17 cellular contexts compared by ENCODE assay signal in genomic region chr5:149229298-149229937, GRCh38. TPM values are rescaled to one million over a fixed set of nuclear protein-coding genes. Genes with fewer than 3 reads are reported as not detected.
DNase-seq lines count a peak whose midpoint lies in the region; ATAC-seq, FAIRE-seq and TF ChIP-seq lines count a peak whose summit lies in the region.
"Had no signal": no experiment of that assay in that cellular context is flagged by ENCODE, and none has a peak within 500 bp of the region (broad histone marks: within the 10 kb centered on the region; RNA-seq: fewer than 3 reads in every experiment).

No MANE protein-coding gene starts in this region.

- H2AK5ac ChIP-seq in IMR-90 (ENCODE audit: low read depth, low read length), result 0 out of 2 replicates have a peak overlapping the region, but pooled peaks have one; percentile 9

- H3K4me1 Mint-ChIP-seq in activated CD4-positive, alpha-beta memory T cell treated with anti-CD3 and anti-CD28 coated beads, Interleukin-2, amount 10 ng/mL, durations not matched to agents 7 days and 5 days, result peaks cover 16% of the 10 kb centered on the region

- H3K4ac ChIP-seq in IMR-90 (ENCODE audit: low read depth, low read length), result peak overlapping the region; percentile 46

- H3K4me3 ChIP-seq in IMR-90 (ENCODE audit: insufficient read depth, low read depth, low read length), result no peak overlapping the region
- H3K4me3 ChIP-seq in endothelial cell of umbilical vein (replicated peaks in 1 of 3; ENCODE audit: insufficient read depth in 1 of 3, low read depth in 1 of 3, low read length in 3 of 3), result no peak overlapping the region
- H3K4me3 ChIP-seq in psoas muscle, result no peak overlapping the region
- H3K4me3 ChIP-seq: ascending aorta had no signal

- H3K79me1 ChIP-seq in IMR-90 (ENCODE audit: low read depth in 1 of 2, low read length in 2 of 2), result peaks cover 4 to 30% of the 10 kb centered on the region in 2 experiments; a peak in 2 of 4 replicates

- H3K56ac ChIP-seq in IMR-90 (ENCODE audit: extremely low read depth, insufficient read depth, low read length), result no peak overlapping the region; the same call in 1 of the 2 replicates

- POLR2A ChIA-PET in IMR-90 (lab: Charles Lee; ENCODE audit: unreplicated experiment) (no interaction called here), endothelial cell of umbilical vein (lab: Charles Lee) (interaction anchor here (1.4 kb wide), 1 partner anchor 88 kb away, joined by 7 read pairs; the partner anchor contains the start of gene ABLIM3)
- POLR2A ChIA-PET in activated CD4-positive, alpha-beta memory T cell treated with anti-CD3 and anti-CD28 coated beads, Interleukin-2, amount 10 ng/mL, durations not matched to agents 7 days and 5 days (lab: Charles Lee), result no interaction called here

- H3K9ac ChIP-seq in IMR-90 (ENCODE audit: low read depth, low read length), result no peak overlapping the region
- H3K9ac ChIP-seq in endothelial cell of umbilical vein (replicated peaks; ENCODE audit: extremely low read depth, insufficient read depth, low read length), result peak overlapping the region; percentile 36

- in situ Hi-C loops in IMR-90 (cut with MboI; ENCODE audit: low sequenced_read_pairs), result loop anchor here (25.0 kb wide), 1 partner anchor 792 kb away; no protein-coding TSS in a partner anchor

- no peak overlapping the region for H3K4me3 Mint-ChIP-seq in activated CD4-positive, alpha-beta memory T cell treated with anti-CD3 and anti-CD28 coated beads, Interleukin-2, amount 10 ng/mL, durations not matched to agents 7 days and 5 days
- H3K4me3 Mint-ChIP-seq: activated CD4-positive, alpha-beta T cell treated with anti-CD3 and anti-CD28 coated beads, Interleukin-2, amount 10 ng/mL, durations not matched to agents 24 days and 14 days; activated naive CD4-positive, alpha-beta T cell treated with anti-CD3 and anti-CD28 coated beads, Interleukin-2, amount 50 U/mL, for 24 hours; CD4-positive, alpha-beta memory T cell; T-helper 1 cell treated with Interleukin-12 subunit alpha and Interleukin-12 subunit beta and Interleukin-4 antibody, amounts not matched to agents 30 μg/mL and 1 μg/mL, for 36 hours had no signal

- no peak overlapping the region for H2AFZ ChIP-seq in IMR-90 (replicated peaks; ENCODE audit: low read length, poor library complexity)
- H2AFZ ChIP-seq in endothelial cell of umbilical vein (ENCODE audit: low read depth, low read length), result peak overlapping the region; percentile 28

- H3K23ac ChIP-seq in IMR-90 (ENCODE audit: low read depth, low read length), result no peak overlapping the region; the same call in 1 of the 2 replicates

- FAIRE-seq in endothelial cell of umbilical vein (lab: Jason Lieb, UNC), result no peak
- FAIRE-seq: urothelium cell line had no signal

- no peak overlapping the region for H3K4me2 ChIP-seq in IMR-90 (ENCODE audit: low read depth, low read length)
- H3K4me2 ChIP-seq in endothelial cell of umbilical vein (ENCODE audit: insufficient read depth, low read length), result peak overlapping the region; percentile 19

- H3K4me1 ChIP-seq in IMR-90 (ENCODE audit: control insufficient read depth, insufficient read depth, low read length) (peaks cover 8% of the 10 kb centered on the region), endothelial cell of umbilical vein (ENCODE audit: control insufficient read depth, extremely low read depth, insufficient read depth, low read length) (peaks cover 30% of the 10 kb centered on the region), psoas muscle (peaks cover 5% of the 10 kb centered on the region)

- TF ChIP-seq POLR2A in IMR-90 (IDR thresholded peaks at IDR 0.05; ENCODE audit: low read depth, low read length), result no peak
- no peak for TF ChIP-seq POLR2A in endothelial cell of umbilical vein (IDR thresholded peaks at IDR 0.05; ENCODE audit: low read depth, low read length)

- H3K9me1 ChIP-seq in IMR-90 (ENCODE audit: insufficient read depth, low read length) (no peaks in the 10 kb centered on the region), endothelial cell of umbilical vein (replicated peaks; ENCODE audit: control insufficient read depth, extremely low read depth, insufficient read depth, low read length) (no peaks in the 10 kb centered on the region)

- H3K18ac ChIP-seq in IMR-90 (ENCODE audit: low read depth, low read length), result no peak overlapping the region

- H2BK120ac ChIP-seq in IMR-90 (ENCODE audit: low read depth, low read length), result peak overlapping the region; percentile 10; the same call in 1 of the 2 replicates

- no peaks in the 10 kb centered on the region for H3K27me3 ChIP-seq in IMR-90 (ENCODE audit: control insufficient read depth, insufficient read depth, low read length)
- no peaks in the 10 kb centered on the region for H3K27me3 ChIP-seq in endothelial cell of umbilical vein (ENCODE audit: control insufficient read depth in 2 of 2, insufficient read depth in 2 of 2, low read length in 2 of 2)
- H3K27me3 ChIP-seq in psoas muscle (ENCODE audit: insufficient read depth in 3 of 3, low read length in 2 of 3), result no peaks in the 10 kb centered on the region
- H3K27me3 ChIP-seq: ascending aorta, foreskin keratinocyte had no signal

- no peak overlapping the region for H3K27ac Mint-ChIP-seq in activated CD4-positive, alpha-beta memory T cell treated with anti-CD3 and anti-CD28 coated beads, Interleukin-2, amount 10 ng/mL, durations not matched to agents 7 days and 5 days
- H3K27ac Mint-ChIP-seq: activated CD4-positive, alpha-beta T cell treated with anti-CD3 and anti-CD28 coated beads, Interleukin-2, amount 10 ng/mL, durations not matched to agents 24 days and 14 days; activated naive CD4-positive, alpha-beta T cell treated with anti-CD3 and anti-CD28 coated beads, Interleukin-2, amount 50 U/mL, for 24 hours; CD4-positive, alpha-beta memory T cell; T-helper 1 cell treated with Interleukin-12 subunit alpha and Interleukin-12 subunit beta and Interleukin-4 antibody, amounts not matched to agents 30 μg/mL and 1 μg/mL, for 36 hours had no signal

- H3K14ac ChIP-seq in IMR-90 (replicated peaks; ENCODE audit: low read depth, low read length), result no peak overlapping the region

- H3K27ac ChIP-seq in C4-2B (no peak overlapping the region), IMR-90 (ENCODE audit: insufficient read depth, low read length) (no peak overlapping the region), endothelial cell of umbilical vein (ENCODE audit: insufficient read depth, low read depth, low read length) (peak overlapping the region; percentile 42), psoas muscle (no peak overlapping the region)
- H3K27ac ChIP-seq: foreskin keratinocyte had no signal

- no peaks in the 10 kb centered on the region for H3K9me3 ChIP-seq in IMR-90 (ENCODE audit: control insufficient read depth, insufficient read depth, low read length)
- H3K9me3 ChIP-seq in endothelial cell of umbilical vein (replicated peaks; ENCODE audit: control insufficient read depth, insufficient read depth, low read length), result no peaks in the 10 kb centered on the region
- no peaks in the 10 kb centered on the region for H3K9me3 ChIP-seq in psoas muscle
- H3K9me3 ChIP-seq: ascending aorta had no signal

- H4K8ac ChIP-seq in IMR-90 (ENCODE audit: low read depth in 2 of 2, low read length in 2 of 2), result peak overlapping the region; percentile 20 to 39

- intact Hi-C loops in IMR-90 (cut with micrococcal nuclease), result loop anchor here (1.0 to 5.0 kb wide), 6 partner anchors 88 to 487 kb away; partner anchors contain the start of genes ABLIM3 and SH3TC2
- intact Hi-C loops in endothelial cell of umbilical vein (cut with micrococcal nuclease), result loop anchor here (1.0 to 5.0 kb wide), 9 partner anchors 43 to 495 kb away; partner anchors contain the start of gene ABLIM3
- intact Hi-C loops in psoas muscle (cut with DNase I), result loop anchor here (1.0 to 10.0 kb wide), 2 partner anchors 88 to 245 kb away; partner anchors contain the start of gene ABLIM3 (in 1 of the 2)

- WGBS in IMR-90 (ENCODE audit: extremely low coverage in 2 of 2, insufficient read length in 1 of 2), 2 experiments, result 40% methylated on average over 1 of the region's 6 CpGs; no CpG with 5 or more reads in 1 of the 2 experiments
- WGBS in psoas muscle, 3 donors, result 13 to 19% (median 14%) methylated on average over 6 of the region's 6 CpGs

- TF ChIP-seq RAD21 in IMR-90 (IDR thresholded peaks at IDR 0.05; ENCODE audit: low read length), result no peak

- H3K27me3 Mint-ChIP-seq in activated CD4-positive, alpha-beta memory T cell treated with anti-CD3 and anti-CD28 coated beads, Interleukin-2, amount 10 ng/mL, durations not matched to agents 7 days and 5 days, result peaks cover 19% of the 10 kb centered on the region
- H3K27me3 Mint-ChIP-seq: activated naive CD4-positive, alpha-beta T cell treated with anti-CD3 and anti-CD28 coated beads, Interleukin-2, amount 50 U/mL, for 24 hours had no signal

- no peaks in the 10 kb centered on the region for H3K9me3 Mint-ChIP-seq in activated CD4-positive, alpha-beta memory T cell treated with anti-CD3 and anti-CD28 coated beads, Interleukin-2, amount 10 ng/mL, durations not matched to agents 7 days and 5 days
- H3K9me3 Mint-ChIP-seq: activated CD4-positive, alpha-beta T cell treated with anti-CD3 and anti-CD28 coated beads, Interleukin-2, amount 10 ng/mL, durations not matched to agents 24 days and 14 days; activated naive CD4-positive, alpha-beta T cell treated with anti-CD3 and anti-CD28 coated beads, Interleukin-2, amount 50 U/mL, for 24 hours; CD4-positive, alpha-beta memory T cell; T-helper 1 cell treated with Interleukin-12 subunit alpha and Interleukin-12 subunit beta and Interleukin-4 antibody, amounts not matched to agents 30 μg/mL and 1 μg/mL, for 36 hours had no signal

- CTCF ChIA-PET in IMR-90 (lab: Yijun Ruan, JAX), result interaction anchor here (0.8 to 2.5 kb wide), 6 partner anchors 23 to 115 kb away, joined by 3 to 11 read pairs (median 4); no protein-coding TSS in a partner anchor
- CTCF ChIA-PET in endothelial cell of umbilical vein (lab: Charles Lee), result interaction anchor here (0.9 to 9.4 kb wide), 26 partner anchors 9 to 488 kb away, joined by 3 to 238 read pairs (median 5); partner anchors contain the start of gene ABLIM3
- CTCF ChIA-PET in activated CD4-positive, alpha-beta memory T cell treated with anti-CD3 and anti-CD28 coated beads, Interleukin-2, amount 10 ng/mL, durations not matched to agents 7 days and 5 days (lab: Charles Lee), result interaction anchor here (0.6 to 1.5 kb wide), 2 partner anchors 35 to 839 kb away, joined by 3 read pairs; no protein-coding TSS in a partner anchor

- peak overlapping the region; percentile 74 for H2BK5ac ChIP-seq in IMR-90 (ENCODE audit: low read depth, low read length, poor library complexity, severe bottlenecking)

- dilution Hi-C loops in IMR-90 (cut with HindIII; ENCODE audit: low sequenced_read_pairs, unreplicated experiment), result no loop called here
- dilution Hi-C loops in endothelial cell of umbilical vein (cut with MboI; ENCODE audit: extremely low pct_ligation_motif_present, low sequenced_read_pairs), result no loop called here

- peak overlapping the region; percentile 3 for H2AK9ac ChIP-seq in IMR-90 (replicated peaks; ENCODE audit: low read depth, low read length, poor library complexity)

- no peak overlapping the region for H2BK20ac ChIP-seq in IMR-90 (ENCODE audit: low read depth, low read length)

- DNase-seq in IMR-90, result no peak
- DNase-seq in endothelial cell of umbilical vein (ENCODE audit: low read depth, low spot score), result no peak
- DNase-seq in psoas muscle, result no peak
- DNase-seq in epidermal melanocyte (ENCODE audit: insufficient read length, low spot score), result no peak
- DNase-seq in activated CD4-positive, alpha-beta memory T cell treated with anti-CD3 and anti-CD28 coated beads, Interleukin-2, amount 10 ng/mL, durations not matched to agents 7 days and 5 days, result no peak
- DNase-seq: activated CD4-positive, alpha-beta T cell treated with anti-CD3 and anti-CD28 coated beads, Interleukin-2, amount 10 ng/mL, durations not matched to agents 24 days and 14 days; CD4-positive, alpha-beta memory T cell; central memory CD4-positive, alpha-beta T cell; NCI-H1105 treated with DMSO at 0.1 percent for 48 hours had no signal

- H4K20me1 ChIP-seq in IMR-90 (ENCODE audit: insufficient read depth, low read length) (no peaks in the 10 kb centered on the region), endothelial cell of umbilical vein (replicated peaks; ENCODE audit: control insufficient read depth, extremely low read depth, insufficient read depth, low read length) (no peaks in the 10 kb centered on the region)

- no TSS peak for BruUV-seq in IMR-90 (replicated peaks; lab: Mats Ljungman, UMichigan)
- BruUV-seq in endothelial cell of umbilical vein (replicated peaks; lab: Mats Ljungman, UMichigan), result no TSS peak

- H4K91ac ChIP-seq in IMR-90 (ENCODE audit: insufficient read depth, low read depth, low read length), result peak overlapping the region; percentile 53; the same call in 1 of the 2 replicates

- no peaks in the 10 kb centered on the region for H3K36me3 Mint-ChIP-seq in activated CD4-positive, alpha-beta memory T cell treated with anti-CD3 and anti-CD28 coated beads, Interleukin-2, amount 10 ng/mL, durations not matched to agents 7 days and 5 days (ENCODE audit: low read depth)
- H3K36me3 Mint-ChIP-seq: activated naive CD4-positive, alpha-beta T cell treated with anti-CD3 and anti-CD28 coated beads, Interleukin-2, amount 50 U/mL, for 24 hours; CD4-positive, alpha-beta memory T cell had no signal

- TF ChIP-seq CTCF in C4-2B (conservative IDR thresholded peaks at IDR 0.05) (peak; percentile 59), IMR-90 (conservative IDR thresholded peaks at IDR 0.05; ENCODE audit: low read depth, low read length) (no peak), endothelial cell of umbilical vein (IDR thresholded peaks at IDR 0.05; ENCODE audit: extremely low read depth in 1 of 2, insufficient read depth in 1 of 2, low read depth in 1 of 2, low read length in 2 of 2) (no peak), psoas muscle (IDR thresholded peaks at IDR 0.05) (no peak)

- H3K79me2 ChIP-seq in endothelial cell of umbilical vein (ENCODE audit: control insufficient read depth, insufficient read depth, low read length), result no peaks in the 10 kb centered on the region

- H3K36me3 ChIP-seq in IMR-90 (ENCODE audit: control insufficient read depth, insufficient read depth, low read length) (peaks cover 24% of the 10 kb centered on the region), endothelial cell of umbilical vein (ENCODE audit: control insufficient read depth in 2 of 2, extremely low read depth in 1 of 2, insufficient read depth in 2 of 2, low read length in 2 of 2) (peaks cover 1 to 3% of the 10 kb centered on the region in 2 experiments), psoas muscle (ENCODE audit: insufficient read depth in 1 of 2, low read depth in 1 of 2) (peaks cover 0 to 50% of the 10 kb centered on the region in 2 donors)

- no peak overlapping the region for H4K5ac ChIP-seq in IMR-90 (ENCODE audit: low read depth, low read length)

- peak overlapping the region; percentile 9; the same call in 1 of the 3 replicates for H2BK15ac ChIP-seq in IMR-90 (ENCODE audit: low read depth, low read length)

- ATAC-seq in IMR-90 (ENCODE audit: low read depth), result no peak; the same call in 1 of the 2 replicates
- ATAC-seq in psoas muscle, result peak in 3 of 4 donors; percentile 15 to 28 (median 20)
- no peak for ATAC-seq in HG02938 (IDR thresholded peaks at IDR 0.05; ENCODE audit: unreplicated experiment)
- ATAC-seq in GM21723 (IDR thresholded peaks at IDR 0.05; ENCODE audit: unreplicated experiment), result no peak

RNA-seq across cellular contexts. Expression of gene AFAP1L1, which starts 42.2 kb away (rescaled TPM):
- total RNA-seq in IMR-90 (2012; rRNA removed) (5.3 and 5.7 TPM in 2 replicates), endothelial cell of umbilical vein (73.2 and 76.2 TPM in 2 replicates), psoas muscle (10 to 100 TPM; 21.0 to 38.6 (median 26.4) TPM)
- polyA plus RNA-seq in IMR-90 (2012; rRNA removed) (2.9 and 3.3 TPM in 2 replicates), endothelial cell of umbilical vein (6.2 and 7.9 TPM in 2 replicates), psoas muscle (10 to 100 TPM; 10.8 to 39.9 (median 15.0) TPM)
- 2.4 and 2.9 TPM in 2 replicates for polyA plus RNA-seq in IMR-90 (2012; cell fraction: cytosol; rRNA removed)
- polyA plus RNA-seq in IMR-90 (2012; cell fraction: nucleus; rRNA removed; ENCODE audit: low replicate concordance), result 2.3 and 2.4 TPM in 2 replicates
- polyA plus RNA-seq in endothelial cell of umbilical vein (2011; cell fraction: cytosol; rRNA removed), result 8.2 and 8.6 TPM in 2 replicates
- 16.9 and 21.2 TPM in 2 replicates for polyA plus RNA-seq in endothelial cell of umbilical vein (2011; cell fraction: nucleus; rRNA removed)
- polyA plus RNA-seq in endothelial cell of umbilical vein (2012), result 12.1 and 16.6 TPM in 2 replicates
- polyA minus RNA-seq in endothelial cell of umbilical vein, result 17.9 and 18.0 TPM in 2 replicates
- polyA minus RNA-seq in endothelial cell of umbilical vein (2011; cell fraction: cytosol; rRNA and poly(A)+ RNA removed), result 1.7 TPM
- polyA minus RNA-seq in endothelial cell of umbilical vein (2011; cell fraction: nucleus; rRNA and poly(A)+ RNA removed), result 16.1 and 17.1 TPM in 2 replicates
- not detected for total RNA-seq in activated CD4-positive, alpha-beta memory T cell treated with anti-CD3 and anti-CD28 coated beads, Interleukin-2, amount 10 ng/mL, durations not matched to agents 7 days and 5 days
- total RNA-seq: activated CD4-positive, alpha-beta T cell treated with anti-CD3 and anti-CD28 coated beads, Interleukin-2, amount 10 ng/mL, durations not matched to agents 24 days and 14 days; CD4-positive, alpha-beta memory T cell had no signal
- polyA plus RNA-seq: CD4-positive, alpha-beta memory T cell had no signal

Comparison
In these comparisons a context has a peak if more than half of its experiments do, and no peak if none do; other contexts are left out.
1. ATAC-seq: peak in psoas muscle (3 of 4); none in IMR-90 (single experiment), HG02938 (single experiment) and GM21723 (single experiment).